In the genomic region with DNA sequence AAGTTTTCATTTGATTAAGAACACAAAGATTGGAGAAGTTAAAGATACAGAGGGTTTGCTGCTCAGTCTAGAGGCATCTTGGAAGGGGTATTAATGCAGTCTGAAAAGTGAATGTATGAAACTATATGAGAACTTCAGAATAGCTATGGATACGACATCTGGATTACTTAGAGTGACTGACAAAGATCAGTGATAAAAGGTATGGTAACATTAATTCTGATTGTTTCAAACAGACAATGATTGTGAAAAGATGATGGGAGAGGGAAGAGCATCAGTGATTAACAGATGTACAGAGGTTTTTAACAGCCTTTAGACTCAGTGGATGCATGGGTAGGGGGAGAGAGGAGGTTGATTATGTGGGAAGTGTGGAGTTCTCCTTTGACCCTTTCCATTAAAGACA, we compare ENCODE assay signal across 8 cellular contexts.
"Had no signal": no experiment of that assay in that cellular context is flagged by ENCODE, and none has a peak within 500 bp of the region (broad histone marks: within the 10 kb centered on the region; RNA-seq: fewer than 3 reads in every experiment).

No MANE protein-coding gene starts in this region.

- DNase-seq: GDM1, GF-D8 had no signal

- FAIRE-seq: G401.6, GM12878, GM12891, GM12892, GM18507, GM19239 had no signal

- ATAC-seq: GM12878 had no signal

- H3K4me3 ChIP-seq: GM12878 had no signal
